Comparison of ENCODE assay signal across 16 cellular contexts in genomic region chr5:95988877-95989276, GRCh38. TPM values are rescaled to one million over a fixed set of nuclear protein-coding genes. Genes with fewer than 3 reads are reported as not detected.
A peak's percentile ranks its signal among the peaks of the same experiment; 100 is the strongest.
DNase-seq lines count a peak whose midpoint lies in the region; ATAC-seq, FAIRE-seq and TF ChIP-seq lines count a peak whose summit lies in the region.
"Had no signal": no experiment of that assay in that cellular context is flagged by ENCODE, and none has a peak within 500 bp of the region (broad histone marks: within the 10 kb centered on the region; RNA-seq: fewer than 3 reads in every experiment).

No MANE protein-coding gene starts in this region.

- no peak overlapping the region for H3K4me3 Mint-ChIP-seq in CD4-positive, alpha-beta memory T cell

- H4K20me1 ChIP-seq in hepatocyte (ENCODE audit: insufficient read depth, poor library complexity, severe bottlenecking): no peaks in the 10 kb centered on the region
- H4K20me1 ChIP-seq: BLaER1 treated with 17β-estradiol and CSF1 and Interleukin-3, amounts not matched to agents 10 nM and 100 nM had no signal

- H3K27ac ChIP-seq in left ventricle myocardium inferior (replicated peaks) (peak overlapping the region; percentile 21), hepatocyte (peak overlapping the region; percentile 90), pancreas (peak overlapping the region in 2 of 4 donors; percentile 67 to 70)
- no peak overlapping the region for H3K27ac ChIP-seq in CD4-positive, alpha-beta memory T cell (ENCODE audit: low read depth, low read length)
- H3K27ac ChIP-seq: BLaER1 treated with 17β-estradiol and CSF1 and Interleukin-3, amounts not matched to agents 10 nM and 100 nM; SK-N-MC had no signal

- peaks cover 50% of the 10 kb centered on the region for H3K4me1 ChIP-seq in left ventricle myocardium inferior
- H3K4me1 ChIP-seq in hepatocyte (ENCODE audit: insufficient read depth): peaks cover 39% of the 10 kb centered on the region
- H3K4me1 ChIP-seq in pancreas: peaks cover 25 to 45% (median 42%) of the 10 kb centered on the region in 3 donors
- H3K4me1 ChIP-seq in CD4-positive, alpha-beta memory T cell (ENCODE audit: insufficient read depth, low read length): no peaks in the 10 kb centered on the region
- H3K4me1 ChIP-seq: BLaER1 treated with 17β-estradiol and CSF1 and Interleukin-3, amounts not matched to agents 10 nM and 100 nM had no signal

- ATAC-seq in Right ventricle myocardium superior (ENCODE audit: poor library complexity) (no peak), pancreas (peak; percentile 49 to 57 (median 54)), HG03196 (IDR thresholded peaks at IDR 0.05; ENCODE audit: unreplicated experiment) (no peak)

- DNase-seq in left ventricle myocardium inferior (no peak), Right ventricle myocardium superior (no peak), hepatocyte (ENCODE audit: low spot score) (no peak), pancreas (peak in 2 of 6 donors; percentile 16 to 35), DMS 273 (lab: John Stamatoyannopoulos, UW; ENCODE audit: unreplicated experiment) (no peak), NCI-H1092 (lab: John Stamatoyannopoulos, UW) (no peak)
- DNase-seq in CD4-positive, alpha-beta memory T cell: no peak
- DNase-seq: GF-D8, GOT3, KG1, NCI-H2081 treated with DMSO at 0.1 percent for 48 hours, NCI-H510A had no signal

- 42% methylated on average over 3 of the region's 3 CpGs for WGBS in hepatocyte (ENCODE audit: low lambda C conversion rate, missing lambda C conversion rate)
- 26 to 40% methylated on average over 3 of the region's 3 CpGs for WGBS in pancreas, 2 donors

- H3K4me2 ChIP-seq in hepatocyte: peak overlapping the region; percentile 56
- H3K4me2 ChIP-seq: BLaER1 treated with 17β-estradiol and CSF1 and Interleukin-3, amounts not matched to agents 10 nM and 100 nM had no signal

- H2AFZ ChIP-seq in hepatocyte: no peak overlapping the region

- no peak overlapping the region for H3K4me3 ChIP-seq in left ventricle myocardium inferior
- H3K4me3 ChIP-seq in hepatocyte: no peak overlapping the region
- H3K4me3 ChIP-seq in pancreas: no peak overlapping the region
- H3K4me3 ChIP-seq in CD4-positive, alpha-beta memory T cell (ENCODE audit: low read length in 2 of 2): no peak overlapping the region
- H3K4me3 ChIP-seq: BLaER1 treated with 17β-estradiol and CSF1 and Interleukin-3, amounts not matched to agents 10 nM and 100 nM; SK-N-MC had no signal

- POLR2A ChIA-PET in CD4-positive, alpha-beta memory T cell (lab: Charles Lee; ENCODE audit: partially characterized antibody): no interaction called here

- TF ChIP-seq CTCF in left ventricle myocardium inferior (IDR thresholded peaks at IDR 0.05; ENCODE audit: borderline replicate concordance): no peak
- TF ChIP-seq CTCF in hepatocyte (IDR thresholded peaks at IDR 0.05; ENCODE audit: poor library complexity): no peak
- TF ChIP-seq CTCF in pancreas (IDR thresholded peaks at IDR 0.05): no peak

- CTCF ChIA-PET in CD4-positive, alpha-beta memory T cell (lab: Charles Lee; ENCODE audit: partially characterized antibody): no interaction called here

- no peaks in the 10 kb centered on the region for H3K4me1 Mint-ChIP-seq in CD4-positive, alpha-beta memory T cell

- H3K9me3 ChIP-seq in left ventricle myocardium inferior (replicated peaks) (no peaks in the 10 kb centered on the region), hepatocyte (ENCODE audit: low read depth) (no peaks in the 10 kb centered on the region), pancreas (no peaks in the 10 kb centered on the region)
- no peaks in the 10 kb centered on the region for H3K9me3 ChIP-seq in CD4-positive, alpha-beta memory T cell (ENCODE audit: control insufficient read depth in 1 of 2, low read length in 2 of 2)
- H3K9me3 ChIP-seq: BLaER1 treated with 17β-estradiol and CSF1 and Interleukin-3, amounts not matched to agents 10 nM and 100 nM had no signal

- H3K79me2 ChIP-seq in hepatocyte: no peaks in the 10 kb centered on the region

- H3K9me2 ChIP-seq in hepatocyte (replicated peaks; ENCODE audit: insufficient read depth): no peaks in the 10 kb centered on the region

- H3K27me3 ChIP-seq in left ventricle myocardium inferior (ENCODE audit: low read depth) (no peaks in the 10 kb centered on the region), hepatocyte (no peaks in the 10 kb centered on the region), pancreas (no peaks in the 10 kb centered on the region)
- no peaks in the 10 kb centered on the region for H3K27me3 ChIP-seq in CD4-positive, alpha-beta memory T cell (ENCODE audit: insufficient read depth, low read length)
- H3K27me3 ChIP-seq: BLaER1 treated with 17β-estradiol and CSF1 and Interleukin-3, amounts not matched to agents 10 nM and 100 nM had no signal

- intact Hi-C loops in left ventricle myocardium inferior (cut with micrococcal nuclease) (no loop called here), Right ventricle myocardium superior (cut with DNase I) (no loop called here), pancreas (cut with DNase I) (no loop called here)
- intact Hi-C loops in CD4-positive, alpha-beta memory T cell (cut with micrococcal nuclease): no loop called here

- H3K36me3 ChIP-seq in left ventricle myocardium inferior (no peaks in the 10 kb centered on the region), hepatocyte (replicated peaks; ENCODE audit: insufficient read depth, low read depth) (no peaks in the 10 kb centered on the region), pancreas (no peaks in the 10 kb centered on the region)
- H3K36me3 ChIP-seq in CD4-positive, alpha-beta memory T cell (ENCODE audit: insufficient read depth, low read length): no peaks in the 10 kb centered on the region
- H3K36me3 ChIP-seq: BLaER1 treated with 17β-estradiol and CSF1 and Interleukin-3, amounts not matched to agents 10 nM and 100 nM had no signal

- H3K9me3 Mint-ChIP-seq in CD4-positive, alpha-beta memory T cell: no peaks in the 10 kb centered on the region

- FAIRE-seq in pancreas (lab: Jason Lieb, UNC): no peak
- FAIRE-seq: GM12891 had no signal

- no peak overlapping the region for H3K27ac Mint-ChIP-seq in CD4-positive, alpha-beta memory T cell

- peaks cover 3 to 4% of the 10 kb centered on the region in 2 donors for H3K27me3 Mint-ChIP-seq in CD4-positive, alpha-beta memory T cell

- no peaks in the 10 kb centered on the region for H3K36me3 Mint-ChIP-seq in CD4-positive, alpha-beta memory T cell

RNA-seq across cellular contexts. Expression of gene ELL2, which starts 27.2 kb away (rescaled TPM):
- total RNA-seq in left ventricle myocardium inferior: 21.0 TPM
- total RNA-seq in Right ventricle myocardium superior: 30.8 TPM
- total RNA-seq in hepatocyte: 51.1 and 56.0 TPM in 2 replicates
- 31.9 and 34.6 TPM in 2 replicates for polyA plus RNA-seq in hepatocyte
- 10 to 100 TPM; 72.7 to 92.8 (median 82.4) TPM for total RNA-seq in pancreas
- 10 to 100 TPM; 21.0 to 30.8 TPM for polyA plus RNA-seq in pancreas
- total RNA-seq in CD4-positive, alpha-beta memory T cell: 10 to 100 TPM; 14.0 to 15.6 TPM
- polyA plus RNA-seq in CD4-positive, alpha-beta memory T cell: 1 to 10 TPM; 2.8 to 4.5 TPM

Comparison
In these comparisons a context has a peak if more than half of its experiments do, and no peak if none do; other contexts are left out.
1. ATAC-seq: peak in pancreas (4 of 4); none in Right ventricle myocardium superior (single experiment) and HG03196 (single experiment).